10 cellular contexts compared by ENCODE assay signal in the genomic region with DNA sequence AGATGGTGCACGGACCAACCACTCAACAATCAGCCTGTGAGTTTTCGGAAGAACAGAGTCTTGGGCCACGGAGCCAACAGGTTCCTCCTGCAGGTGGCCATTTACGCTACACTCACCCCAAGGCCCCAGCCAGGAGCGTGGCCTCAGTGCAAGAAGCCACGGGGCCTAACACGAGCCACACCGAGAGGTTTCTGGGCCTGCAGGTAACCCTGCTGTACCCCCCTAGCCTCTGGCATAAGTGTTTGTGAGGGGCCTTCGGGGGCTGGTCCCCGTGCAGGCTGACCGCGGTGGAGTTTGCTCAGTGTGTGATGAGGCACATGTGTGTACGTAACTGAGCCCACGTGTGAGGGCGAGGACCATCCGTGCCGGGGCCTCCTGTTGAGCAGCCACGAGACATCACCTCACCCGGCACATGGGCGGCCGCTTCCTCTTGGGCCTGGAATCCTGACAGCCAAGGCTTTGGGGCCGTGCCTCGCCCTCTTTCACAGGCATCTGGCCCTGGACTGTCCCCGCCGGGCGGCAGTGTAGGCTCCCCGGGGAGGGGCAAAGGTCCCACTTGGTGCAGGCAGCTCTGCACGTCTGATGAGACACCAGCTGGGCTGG.
DNase-seq lines count a peak whose midpoint lies in the region; ATAC-seq and TF ChIP-seq lines count a peak whose summit lies in the region.
"Had no signal": no experiment of that assay in that cellular context is flagged by ENCODE, and none has a peak within 500 bp of the region (broad histone marks: within the 10 kb centered on the region; RNA-seq: fewer than 3 reads in every experiment).

No MANE protein-coding gene starts in this region.

- no peak for TF ChIP-seq CTCF in osteocyte (IDR thresholded peaks at IDR 0.05)

- no peaks in the 10 kb centered on the region for H3K27me3 Mint-ChIP-seq in osteocyte (ENCODE audit: unreplicated experiment)

- H3K36me3 Mint-ChIP-seq in osteocyte (ENCODE audit: unreplicated experiment) = no peaks in the 10 kb centered on the region

- no peaks in the 10 kb centered on the region for H3K4me1 Mint-ChIP-seq in osteocyte (ENCODE audit: unreplicated experiment)

- no peak overlapping the region for H3K4me3 Mint-ChIP-seq in osteocyte (ENCODE audit: unreplicated experiment)

- ATAC-seq in GM18498 (IDR thresholded peaks at IDR 0.05; ENCODE audit: unreplicated experiment) (peak; percentile 17), HG03045 (IDR thresholded peaks at IDR 0.05; ENCODE audit: unreplicated experiment) (peak; percentile 12), GM18519 (IDR thresholded peaks at IDR 0.05; ENCODE audit: low FRiP score, unreplicated experiment) (no peak)

- no peak overlapping the region for H3K27ac Mint-ChIP-seq in osteocyte (ENCODE audit: unreplicated experiment)

- peaks cover 4% of the 10 kb centered on the region for H3K9me3 Mint-ChIP-seq in osteocyte (ENCODE audit: unreplicated experiment)

- DNase-seq in activated gamma-delta T cell treated with Interleukin-2 at 50 U/mL for 16 hours (peak; percentile 21), osteocyte (ENCODE audit: extremely low spot score, unreplicated experiment) (peak; percentile 84), NCI-H128 (lab: John Stamatoyannopoulos, UW; ENCODE audit: unreplicated experiment) (no peak), NCI-H1105 (lab: John Stamatoyannopoulos, UW) (no peak), HuH-7 (ENCODE audit: low spot score) (no peak)
- DNase-seq: amygdala, NCI-H69 had no signal

Comparison
In these comparisons a context has a peak if more than half of its experiments do, and no peak if none do; other contexts are left out.
1. DNase-seq: peak in activated gamma-delta T cell treated with Interleukin-2 at 50 U/mL for 16 hours (single experiment) and osteocyte (single experiment); none in NCI-H128 (single experiment), NCI-H1105 (single experiment) and HuH-7 (single experiment).